In the genomic region with DNA sequence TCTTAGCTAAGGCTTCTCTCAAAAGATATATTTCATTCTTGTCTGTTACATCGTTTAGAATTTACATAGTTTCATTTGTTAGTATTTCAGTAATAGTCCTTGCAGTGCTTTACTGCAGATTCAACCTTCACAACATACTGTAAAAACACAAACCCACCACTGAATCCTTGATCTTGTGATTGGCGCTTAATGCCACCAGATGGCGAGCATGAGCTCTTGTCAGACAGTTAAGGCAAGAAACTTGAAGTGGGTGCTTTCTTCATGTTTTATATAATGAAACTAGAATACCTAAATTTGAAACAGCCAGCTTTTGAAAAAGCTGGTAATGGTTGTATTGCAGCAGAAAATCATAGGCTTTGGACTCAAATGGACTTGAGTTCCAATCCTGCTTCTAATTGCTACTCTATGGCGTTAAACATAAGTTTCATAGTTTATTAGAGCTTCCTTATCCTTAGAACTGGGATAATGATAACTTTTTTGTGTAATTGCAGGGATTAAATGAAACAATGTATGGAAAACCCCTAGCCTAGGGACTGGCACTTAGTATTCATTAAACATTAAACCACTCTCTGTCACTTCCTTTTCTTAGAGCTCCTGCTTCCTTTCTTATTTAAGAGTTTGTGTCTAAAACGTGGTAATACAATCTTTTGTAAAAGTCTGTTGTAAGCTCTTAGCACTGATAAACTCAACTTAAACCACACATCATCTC, we compare ENCODE assay signal across 1 cellular context.
TF ChIP-seq lines count a peak whose summit lies in the region.

No MANE protein-coding gene starts in this region.

TF ChIP-seq in H1, 55 proteins besides CTCF, POLR2A, EP300 and RAD21:
- TF ChIP-seq GABPA (IDR thresholded peaks at IDR 0.05; ENCODE audit: borderline replicate concordance, insufficient read depth, low read length) (no peak), BRCA1 (IDR thresholded peaks at IDR 0.05; ENCODE audit: low read depth, low read length) (no peak)
